8 cellular contexts compared by ENCODE assay signal in the genomic region with DNA sequence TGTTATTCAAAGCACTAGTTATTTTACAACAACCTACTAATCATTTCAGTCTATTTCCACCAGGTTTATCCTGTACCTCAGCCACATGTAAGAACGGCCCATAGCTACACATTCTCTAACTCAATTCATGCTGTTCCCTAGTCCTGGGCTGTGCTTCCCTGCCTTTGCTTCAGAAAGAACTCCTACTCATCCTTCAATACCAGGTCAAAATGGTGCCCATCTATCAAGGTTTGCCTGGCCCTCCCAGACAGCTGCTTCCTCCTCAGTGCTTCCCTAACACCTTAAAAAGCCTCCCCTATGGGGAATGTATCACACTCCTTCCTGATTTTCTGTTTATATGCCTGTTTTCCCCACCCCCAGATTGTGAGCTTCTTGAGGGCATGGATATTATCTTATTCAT.
"Had no signal": no experiment of that assay in that cellular context is flagged by ENCODE, and none has a peak within 500 bp of the region (broad histone marks: within the 10 kb centered on the region; RNA-seq: fewer than 3 reads in every experiment).

No MANE protein-coding gene starts in this region.

- H3K4me3 ChIP-seq: GM23338, K562 had no signal

- DNase-seq: H9, HCEC 1CT had no signal

- H3K27ac ChIP-seq: HL-60 had no signal

- H2AFZ ChIP-seq: GM23338 had no signal

- H3K4me2 ChIP-seq: GM23338 had no signal

- ATAC-seq: GM23338, HepG2, K562 had no signal

- FAIRE-seq: H1, H54, HepG2, K562 had no signal
